In genomic region chr17:19766421-19767270, GRCh38 we compare ENCODE assay signal across 8 cellular contexts. TPM values are rescaled to one million over a fixed set of nuclear protein-coding genes. Genes with fewer than 3 reads are reported as not detected.
DNase-seq lines count a peak whose midpoint lies in the region; ATAC-seq and TF ChIP-seq lines count a peak whose summit lies in the region.

No MANE protein-coding gene starts in this region.

- no peaks in the 10 kb centered on the region for H3K27me3 ChIP-seq in CD4-positive, alpha-beta T cell (ENCODE audit: control insufficient read depth, insufficient read depth, low read length)
- H3K27me3 ChIP-seq in WERI-Rb-1 (ENCODE audit: insufficient read depth, low read depth, severe bottlenecking) (no peaks in the 10 kb centered on the region), brain microvascular endothelial cell (replicated peaks) (no peaks in the 10 kb centered on the region)

- no peaks in the 10 kb centered on the region for H3K27me3 Mint-ChIP-seq in CD4-positive, alpha-beta T cell

- no peaks in the 10 kb centered on the region for H3K36me3 Mint-ChIP-seq in CD4-positive, alpha-beta T cell (ENCODE audit: low read depth)

- peak overlapping the region; percentile 84 for H3K27ac Mint-ChIP-seq in CD4-positive, alpha-beta T cell

- H3K4me3 ChIP-seq in WERI-Rb-1 (ENCODE audit: low read depth, low read length) = no peak overlapping the region
- H3K4me3 ChIP-seq in brain microvascular endothelial cell (ENCODE audit: low read depth, low read length) = no peak overlapping the region

- in situ Hi-C loops in brain microvascular endothelial cell (cut with HindIII; ENCODE audit: low pct_ligation_motif_present, low sequenced_read_pairs) = loop anchor here (10.0 kb wide), 1 partner anchor 402 kb away; the partner anchor contains the start of gene B9D1

- H3K9me3 Mint-ChIP-seq in CD4-positive, alpha-beta T cell = no peaks in the 10 kb centered on the region

- intact Hi-C loops in CD4-positive, alpha-beta T cell (cut with DNase I, micrococcal nuclease) = loop anchor here (1.0 to 5.0 kb wide), 3 partner anchors 119 to 404 kb away; partner anchors contain the start of genes ALDH3A2 (in 1 of the 2) and B9D1 (in 1 of the 2)

- H3K27ac ChIP-seq in CD4-positive, alpha-beta T cell (ENCODE audit: low read depth, low read length) = no peak overlapping the region
- H3K27ac ChIP-seq in WERI-Rb-1 = no peak overlapping the region
- no peak overlapping the region for H3K27ac ChIP-seq in brain microvascular endothelial cell

- peak; percentile 97 for TF ChIP-seq CTCF in CD4-positive, alpha-beta T cell (IDR thresholded peaks at IDR 0.05)
- peak; percentile 97 for TF ChIP-seq CTCF in WERI-Rb-1 (IDR thresholded peaks at IDR 0.05; ENCODE audit: low read depth, low read length)
- peak; percentile 99 for TF ChIP-seq CTCF in brain microvascular endothelial cell (IDR thresholded peaks at IDR 0.05; ENCODE audit: low read depth, low read length, missing control alignments)

- ATAC-seq in CD4-positive, alpha-beta T cell (ENCODE audit: poor library complexity) = peak; percentile 80
- peak; percentile 61 for ATAC-seq in GM21737 (IDR thresholded peaks at IDR 0.05; ENCODE audit: unreplicated experiment)
- no peak for ATAC-seq in GM18873 (IDR thresholded peaks at IDR 0.05; ENCODE audit: low FRiP score, unreplicated experiment)

- H3K4me3 Mint-ChIP-seq in CD4-positive, alpha-beta T cell = peak overlapping the region; percentile 17

- no peaks in the 10 kb centered on the region for H3K36me3 ChIP-seq in WERI-Rb-1
- no peaks in the 10 kb centered on the region for H3K36me3 ChIP-seq in brain microvascular endothelial cell (replicated peaks)

- peaks cover 52% of the 10 kb centered on the region for H3K4me1 Mint-ChIP-seq in CD4-positive, alpha-beta T cell (ENCODE audit: low read depth)

- CTCF ChIA-PET in CD4-positive, alpha-beta T cell (lab: Charles Lee) = interaction anchor here (0.5 to 1.6 kb wide), 7 partner anchors 12 to 255 kb away, joined by 3 to 7 read pairs (median 4); no protein-coding TSS in a partner anchor

- peak; percentile 62 to 87 (median 78) for DNase-seq in CD4-positive, alpha-beta T cell
- DNase-seq in NCI-H1930 (lab: John Stamatoyannopoulos, UW) (peak; percentile 19 to 57), WERI-Rb-1 (peak; percentile 84), brain microvascular endothelial cell (peak; percentile 33), islet precursor cell (peak; percentile 91)
- peak; percentile 73 for DNase-seq in stimulated activated CD4-positive, alpha-beta T cell treated with anti-CD3 and anti-CD28 coated beads, Interleukin-1b, Interleukin-23, amount 100 ng/mL, for 48 hours

- no peaks in the 10 kb centered on the region for H3K9me3 ChIP-seq in CD4-positive, alpha-beta T cell (ENCODE audit: control insufficient read depth, low read length)
- no peaks in the 10 kb centered on the region for H3K9me3 ChIP-seq in WERI-Rb-1 (ENCODE audit: severe bottlenecking)

- POLR2A ChIA-PET in CD4-positive, alpha-beta T cell (lab: Charles Lee) = interaction anchor here (1.0 to 1.4 kb wide), 2 partner anchors 22 to 119 kb away, joined by 3 to 5 read pairs; no protein-coding TSS in a partner anchor

RNA-seq across cellular contexts. Expression of gene ALDH3A1, which starts 18.5 kb away (rescaled TPM):
- not detected for total RNA-seq in CD4-positive, alpha-beta T cell

RNA-seq across cellular contexts. Expression of gene SLC47A2, which starts 50.3 kb away (rescaled TPM):
- total RNA-seq in CD4-positive, alpha-beta T cell = not detected

Comparison
In these comparisons a context has a peak if more than half of its experiments do, and no peak if none do; other contexts are left out.
1. DNase-seq: peak in every context shown above with its lines; median percentile 91 in islet precursor cell; 84 in WERI-Rb-1; 78 in CD4-positive, alpha-beta T cell; 73 in stimulated activated CD4-positive, alpha-beta T cell treated with anti-CD3 and anti-CD28 coated beads, Interleukin-1b, Interleukin-23, amount 100 ng/mL, for 48 hours; 38 in NCI-H1930; 33 in brain microvascular endothelial cell.